In the genomic region with DNA sequence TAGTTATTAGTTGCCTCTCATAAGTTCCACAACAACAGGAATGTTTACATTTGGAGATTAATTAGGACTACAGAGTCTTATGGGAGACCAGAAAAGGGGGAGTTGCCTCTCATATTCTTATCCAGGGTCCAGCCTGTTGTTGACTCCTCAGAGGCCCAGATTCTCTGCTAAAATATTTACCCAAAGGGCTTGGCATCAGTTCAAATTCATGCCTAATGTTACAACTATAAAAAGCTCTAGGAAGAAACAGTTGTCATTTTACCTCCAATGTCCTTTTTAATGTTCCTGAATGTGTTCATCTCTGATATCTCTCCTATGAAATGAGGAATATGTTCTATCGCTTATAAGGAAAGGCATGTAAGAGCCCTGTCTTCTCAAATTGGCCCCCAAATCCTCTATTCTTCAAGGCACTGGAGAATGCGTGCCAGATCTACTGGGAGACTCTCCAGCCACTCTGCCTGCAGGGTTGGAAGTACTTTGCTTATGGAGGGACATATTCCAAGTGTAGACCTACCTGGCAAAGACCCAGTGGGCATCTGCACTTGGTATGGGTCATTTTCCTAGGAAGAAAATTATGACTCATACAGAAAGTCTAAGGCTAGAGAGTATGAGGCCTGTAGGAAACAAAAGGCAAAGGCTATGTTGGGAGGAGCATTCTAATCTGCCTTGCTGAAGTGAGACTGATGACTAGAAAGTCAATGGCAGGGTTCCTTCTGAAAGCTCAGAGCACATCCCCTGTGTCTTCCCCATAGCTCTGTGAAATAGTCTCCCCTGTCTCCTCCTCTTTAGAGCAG, we compare ENCODE assay signal across 15 cellular contexts.
A peak's percentile ranks its signal among the peaks of the same experiment; 100 is the strongest.
DNase-seq lines count a peak whose midpoint lies in the region; ATAC-seq, FAIRE-seq and TF ChIP-seq lines count a peak whose summit lies in the region.
"Had no signal": no experiment of that assay in that cellular context is flagged by ENCODE, and none has a peak within 500 bp of the region (broad histone marks: within the 10 kb centered on the region; RNA-seq: fewer than 3 reads in every experiment).

No MANE protein-coding gene starts in this region.

- H3K4me3 Mint-ChIP-seq in osteocyte (ENCODE audit: unreplicated experiment), result no peak overlapping the region
- H3K4me3 Mint-ChIP-seq: activated naive CD4-positive, alpha-beta T cell treated with anti-CD3 and anti-CD28 coated beads, Interleukin-2, amount 50 U/mL, for 24 hours; CD8-positive, alpha-beta T cell had no signal

- DNase-seq in DMS53 (lab: John Stamatoyannopoulos, UW) (peak; percentile 5), DMS53 treated with DMSO at 0.1 percent for 48 hours (lab: John Stamatoyannopoulos, UW; ENCODE audit: unreplicated experiment) (no peak), M059J (ENCODE audit: low read depth) (peak; percentile 81), bronchial epithelial cell (ENCODE audit: low read depth) (peak; percentile 26), osteocyte (ENCODE audit: extremely low spot score, unreplicated experiment) (no peak)
- no peak for DNase-seq in activated naive CD4-positive, alpha-beta T cell treated with anti-CD3 and anti-CD28 coated beads, Interleukin-2, amount 50 U/mL, for 16 hours
- DNase-seq: CD8-positive, alpha-beta T cell; erythroblast; GDM1; naive thymus-derived CD4-positive, alpha-beta T cell; stimulated activated CD4-positive, alpha-beta T cell treated with anti-CD3 and anti-CD28 coated beads, Interleukin-1b, Interleukin-23, amount 100 ng/mL, for 48 hours had no signal

- H3K4me1 Mint-ChIP-seq in osteocyte (ENCODE audit: unreplicated experiment), result peaks cover 14% of the 10 kb centered on the region

- TF ChIP-seq CTCF in bronchial epithelial cell (IDR thresholded peaks at IDR 0.05; ENCODE audit: insufficient read depth, low read length, severe bottlenecking) (no peak), osteocyte (IDR thresholded peaks at IDR 0.05) (no peak)

- H3K27me3 ChIP-seq in bronchial epithelial cell (ENCODE audit: control insufficient read depth, insufficient read depth, low read length), result no peaks in the 10 kb centered on the region

- no peak for FAIRE-seq in bronchial epithelial cell (lab: Jason Lieb, UNC)

- no peaks in the 10 kb centered on the region for H3K36me3 ChIP-seq in bronchial epithelial cell (ENCODE audit: control insufficient read depth, insufficient read depth, low read length)

- H3K27me3 Mint-ChIP-seq in osteocyte (ENCODE audit: unreplicated experiment), result peaks cover 24% of the 10 kb centered on the region

- H3K9me3 Mint-ChIP-seq in osteocyte (ENCODE audit: unreplicated experiment), result peaks cover 12% of the 10 kb centered on the region
- H3K9me3 Mint-ChIP-seq: CD8-positive, alpha-beta T cell had no signal

- no peaks in the 10 kb centered on the region for H3K36me3 Mint-ChIP-seq in osteocyte (ENCODE audit: unreplicated experiment)
- H3K36me3 Mint-ChIP-seq: CD8-positive, alpha-beta T cell had no signal

- no peak for ATAC-seq in HG03108 (IDR thresholded peaks at IDR 0.05; ENCODE audit: unreplicated experiment)
- ATAC-seq in HG02571 (IDR thresholded peaks at IDR 0.05; ENCODE audit: unreplicated experiment), result no peak
- ATAC-seq: CD8-positive, alpha-beta T cell; naive thymus-derived CD4-positive, alpha-beta T cell had no signal

- peak overlapping the region; percentile 39 for H3K27ac Mint-ChIP-seq in osteocyte (ENCODE audit: unreplicated experiment)
- H3K27ac Mint-ChIP-seq: activated naive CD4-positive, alpha-beta T cell treated with anti-CD3 and anti-CD28 coated beads, Interleukin-2, amount 50 U/mL, for 24 hours; CD8-positive, alpha-beta T cell had no signal

- H3K4me3 ChIP-seq in bronchial epithelial cell (ENCODE audit: low read depth, low read length), result no peak overlapping the region
- H3K4me3 ChIP-seq: SK-N-MC had no signal

Comparison
In these comparisons a context has a peak if more than half of its experiments do, and no peak if none do; other contexts are left out.
1. DNase-seq: peak in DMS53 (single experiment), M059J (single experiment) and bronchial epithelial cell (single experiment); none in DMS53 treated with DMSO at 0.1 percent for 48 hours (single experiment), osteocyte (single experiment) and activated naive CD4-positive, alpha-beta T cell treated with anti-CD3 and anti-CD28 coated beads, Interleukin-2, amount 50 U/mL, for 16 hours (single experiment).